21 cellular contexts compared by ENCODE assay signal in genomic region chr6:37840940-37841300, GRCh38. TPM values are rescaled to one million over a fixed set of nuclear protein-coding genes. Genes with fewer than 3 reads are reported as not detected.
DNase-seq lines count a peak whose midpoint lies in the region; ATAC-seq, FAIRE-seq and TF ChIP-seq lines count a peak whose summit lies in the region.
"Had no signal": no experiment of that assay in that cellular context is flagged by ENCODE, and none has a peak within 500 bp of the region (broad histone marks: within the 10 kb centered on the region; RNA-seq: fewer than 3 reads in every experiment).

No MANE protein-coding gene starts in this region.

- no peak for FAIRE-seq in GM12878 (lab: Jason Lieb, UNC)
- FAIRE-seq: pancreas had no signal

- ATAC-seq in HG02981 (IDR thresholded peaks at IDR 0.05; ENCODE audit: unreplicated experiment) (peak; percentile 65), GM12878 (peak; percentile 83)
- ATAC-seq in CD8-positive, alpha-beta T cell: no peak
- ATAC-seq: pancreas had no signal

- H3K36me3 ChIP-seq in GM12878 (ENCODE audit: control insufficient read depth in 2 of 2, insufficient read depth in 2 of 2, low read length in 1 of 2): peaks cover 0 to 11% of the 10 kb centered on the region in 2 experiments; a peak in 2 of 4 replicates
- no peaks in the 10 kb centered on the region for H3K36me3 ChIP-seq in CD8-positive, alpha-beta T cell (ENCODE audit: insufficient read depth, low read length)
- H3K36me3 ChIP-seq: colonic mucosa, pancreas, Peyer's patch had no signal

- no peak for TF ChIP-seq EP300 in GM12878 (IDR thresholded peaks at IDR 0.05; ENCODE audit: borderline replicate concordance in 1 of 2, control insufficient read depth in 1 of 2, low read depth in 2 of 2, low read length in 2 of 2)

- peak; percentile 28 to 57 for DNase-seq in AML-193 (lab: John Stamatoyannopoulos, UW)
- no peak for DNase-seq in Calu3
- no peak for DNase-seq in GM12878 (ENCODE audit: low read depth, low spot score)
- DNase-seq in NCI-H146 (lab: John Stamatoyannopoulos, UW): no peak
- DNase-seq in HuH-7 (ENCODE audit: low spot score): no peak
- DNase-seq in CD8-positive, alpha-beta T cell: no peak
- DNase-seq: activated CD4-positive, alpha-beta T cell treated with anti-CD3 and anti-CD28 coated beads, Interleukin-2, amount 50 U/mL, for 4 hours; aorta; C1 segment of cervical spinal cord; colonic mucosa; foreskin fibroblast; GOT3; hypothalamus; kidney glomerular epithelial cell; MG63; NCI-H2029 treated with DMSO at 0.1 percent for 48 hours; NCI-H526; pancreas; Peyer's patch; stimulated activated CD4-positive, alpha-beta T cell treated with anti-CD3 and anti-CD28 coated beads, Interleukin-4, amount 100 ng/mL, for 4 hours had no signal

- CTCF ChIA-PET in Calu3 (lab: Charles Lee) (no interaction called here), GM12878 (lab: Yijun Ruan, JAX) (interaction anchor here (1.6 to 1.8 kb wide), 2 partner anchors 13 to 18 kb away, joined by 6 to 8 read pairs; no protein-coding TSS in a partner anchor)
- CTCF ChIA-PET in CD8-positive, alpha-beta T cell (lab: Charles Lee): no interaction called here

- no peak overlapping the region for H3K9ac ChIP-seq in GM12878 (ENCODE audit: control insufficient read depth, insufficient read depth, low read length)

- TF ChIP-seq CTCF in Calu3 (IDR thresholded peaks at IDR 0.05; ENCODE audit: unreplicated experiment) (no peak), GM12878 (IDR thresholded peaks at IDR 0.05 in 2 of 3, conservative IDR thresholded peaks at IDR 0.05 in 1 of 3; ENCODE audit: control insufficient read depth in 2 of 3, extremely low read depth in 1 of 3, insufficient read depth in 1 of 3, low read depth in 3 of 3, low read length in 3 of 3) (no peak)
- TF ChIP-seq CTCF in CD8-positive, alpha-beta T cell (IDR thresholded peaks at IDR 0.05): no peak

- peaks cover 11% of the 10 kb centered on the region for H3K36me3 Mint-ChIP-seq in Calu3 (ENCODE audit: insufficient read depth, unreplicated experiment)
- H3K36me3 Mint-ChIP-seq in CD8-positive, alpha-beta T cell: peaks cover 24% of the 10 kb centered on the region

- no peaks in the 10 kb centered on the region for H3K27me3 Mint-ChIP-seq in Calu3 (ENCODE audit: unreplicated experiment)
- H3K27me3 Mint-ChIP-seq in CD8-positive, alpha-beta T cell (ENCODE audit: low read depth): no peaks in the 10 kb centered on the region

- peaks cover 5% of the 10 kb centered on the region for H3K9me3 ChIP-seq in GM12878 (replicated peaks; ENCODE audit: control insufficient read depth, insufficient read depth, low read length)
- no peaks in the 10 kb centered on the region for H3K9me3 ChIP-seq in CD8-positive, alpha-beta T cell (ENCODE audit: low read length)
- H3K9me3 ChIP-seq: colonic mucosa, MG63, pancreas, Peyer's patch had no signal

- RAD21 ChIA-PET in GM12878 (lab: Charles Lee; ENCODE audit: unreplicated experiment): interaction anchor here (1.2 to 1.6 kb wide), 2 partner anchors 18 to 20 kb away, joined by 4 to 6 read pairs; no protein-coding TSS in a partner anchor

- intact Hi-C loops in Calu3 (cut with micrococcal nuclease; ENCODE audit: unreplicated experiment): no loop called here
- intact Hi-C loops in GM12878 (cut with micrococcal nuclease; ENCODE audit: unreplicated experiment): no loop called here
- intact Hi-C loops in CD8-positive, alpha-beta T cell (cut with DNase I, micrococcal nuclease): no loop called here

- TF ChIP-seq RAD21 in GM12878 (IDR thresholded peaks at IDR 0.05; ENCODE audit: insufficient read depth, low read depth, low read length): no peak

- H2AFZ ChIP-seq in GM12878 (ENCODE audit: control insufficient read depth, low read depth, low read length): no peak overlapping the region

- 61% methylated on average over 1 of the region's 1 CpG for WGBS in GM12878 (ENCODE audit: insufficient coverage, insufficient replicate concordance, low lambda C conversion rate, missing lambda C conversion rate)

- H3K4me2 ChIP-seq in GM12878 (ENCODE audit: control insufficient read depth, insufficient read depth): peak overlapping the region; percentile 19; the same call in 1 of the 2 replicates

- H3K4me3 ChIP-seq in GM12878: no peak overlapping the region
- no peak overlapping the region for H3K4me3 ChIP-seq in CD8-positive, alpha-beta T cell (ENCODE audit: low read depth, low read length)
- H3K4me3 ChIP-seq: colonic mucosa, MG63, pancreas, Peyer's patch had no signal

- H3K27ac Mint-ChIP-seq in Calu3 (ENCODE audit: unreplicated experiment): peak overlapping the region; percentile 44
- no peak overlapping the region for H3K27ac Mint-ChIP-seq in CD8-positive, alpha-beta T cell

- in situ Hi-C loops in GM12878 (cut with MboI): no loop called here

- H3K27ac ChIP-seq in GM12878 (ENCODE audit: control insufficient read depth, insufficient read depth): no peak overlapping the region; the same call in 1 of the 2 replicates
- no peak overlapping the region for H3K27ac ChIP-seq in CD8-positive, alpha-beta T cell (ENCODE audit: low read depth, low read length)
- H3K27ac ChIP-seq: colonic mucosa, pancreas, Peyer's patch had no signal

- H3K27me3 ChIP-seq in GM12878 (replicated peaks in 1 of 2; ENCODE audit: control insufficient read depth in 2 of 2, insufficient read depth in 2 of 2, low read length in 1 of 2): no peaks in the 10 kb centered on the region
- H3K27me3 ChIP-seq in CD8-positive, alpha-beta T cell (ENCODE audit: insufficient read depth, low read length): no peaks in the 10 kb centered on the region
- H3K27me3 ChIP-seq: colonic mucosa, MG63, pancreas, Peyer's patch had no signal

- H4K20me1 ChIP-seq in GM12878 (ENCODE audit: control insufficient read depth, insufficient read depth): no peaks in the 10 kb centered on the region

- H3K79me2 ChIP-seq in GM12878 (ENCODE audit: control insufficient read depth, insufficient read depth, low read length): peaks cover 76% of the 10 kb centered on the region

- BruUV-seq in Calu3 (replicated peaks; lab: Mats Ljungman, UMichigan) (no TSS peak), GM12878 (replicated peaks; lab: Mats Ljungman, UMichigan) (no TSS peak)

- SMC1A ChIA-PET in GM12878 (lab: Charles Lee; ENCODE audit: uncharacterized antibody, unreplicated experiment): interaction anchor here (1.5 to 3.2 kb wide), 3 partner anchors 10 to 22 kb away, joined by 5 to 13 read pairs (median 13); no protein-coding TSS in a partner anchor

- peaks cover 42% of the 10 kb centered on the region for H3K4me1 Mint-ChIP-seq in Calu3 (ENCODE audit: low read depth, unreplicated experiment)
- peaks cover 69% of the 10 kb centered on the region for H3K4me1 Mint-ChIP-seq in CD8-positive, alpha-beta T cell (ENCODE audit: low read depth)

- TF ChIP-seq POLR2A in GM12878 (IDR thresholded peaks at IDR 0.05; ENCODE audit: low read depth, low read length): no peak

- H3K9me3 Mint-ChIP-seq in Calu3 (ENCODE audit: low read depth, unreplicated experiment): no peaks in the 10 kb centered on the region
- H3K9me3 Mint-ChIP-seq in CD8-positive, alpha-beta T cell: no peaks in the 10 kb centered on the region

- POLR2A ChIA-PET in GM12878 (lab: Charles Lee): interaction anchor here (1.4 kb wide), 1 partner anchor 10 kb away, joined by 9 read pairs; no protein-coding TSS in a partner anchor
- POLR2A ChIA-PET in CD8-positive, alpha-beta T cell (lab: Charles Lee): interaction anchor here (0.6 to 1.3 kb wide), 3 partner anchors 14 to 246 kb away, joined by 3 to 4 read pairs (median 4); no protein-coding TSS in a partner anchor

- H3K4me1 ChIP-seq in GM12878 (ENCODE audit: control insufficient read depth, insufficient read depth, low read length): peaks cover 15% of the 10 kb centered on the region
- H3K4me1 ChIP-seq in CD8-positive, alpha-beta T cell (ENCODE audit: insufficient read depth, low read length): peaks cover 24% of the 10 kb centered on the region

- H3K4me3 Mint-ChIP-seq in Calu3 (ENCODE audit: low read depth, unreplicated experiment): no peak overlapping the region
- no peak overlapping the region for H3K4me3 Mint-ChIP-seq in CD8-positive, alpha-beta T cell

TF ChIP-seq in GM12878, 131 proteins besides CTCF, POLR2A, EP300 and RAD21 (continues in another document):
- peak; percentile 33 for TF ChIP-seq ATF7 (IDR thresholded peaks at IDR 0.05; ENCODE audit: low read depth)
- TF ChIP-seq ZSCAN29 (IDR thresholded peaks at IDR 0.05): no peak
- TF ChIP-seq FOS (IDR thresholded peaks at IDR 0.05; ENCODE audit: borderline replicate concordance, extremely low read depth, insufficient read length): no peak
- peak; percentile 56; the same call in 1 of the 2 replicates for TF ChIP-seq MTA2 (IDR thresholded peaks at IDR 0.05; ENCODE audit: low read depth)

RNA-seq across cellular contexts. Expression of gene ZFAND3, which starts 21.4 kb away (rescaled TPM):
- 75.0 and 80.5 TPM in 2 replicates for total RNA-seq in Calu3 (2022)
- 26.2 and 26.9 TPM in 2 replicates for total RNA-seq in GM12878 (2013; cell fraction: nucleolus; rRNA removed)
- 8.2 and 10.7 TPM in 2 replicates for total RNA-seq in GM12878 (2014; rRNA removed)
- 18.2 and 19.1 TPM in 2 replicates for total RNA-seq in GM12878 (2014; rRNA removed; fragmentation: Illumina TruSeq; extraction: Trizol)
- total RNA-seq in GM12878 (2021): 34.4 and 38.0 TPM in 2 replicates
- 25.3 TPM for polyA plus RNA-seq in GM12878 (2011; ENCODE audit: low read depth)
- polyA plus RNA-seq in GM12878 (2011; rRNA removed): 16.0 and 17.0 TPM in 2 replicates
- 9.5 and 13.2 TPM in 2 replicates for polyA plus RNA-seq in GM12878 (2011; cell fraction: cytosol; rRNA removed)
- polyA plus RNA-seq in GM12878 (2011; cell fraction: nucleus; rRNA removed): 7.8 and 10.9 TPM in 2 replicates
- 50.6 and 56.3 TPM in 2 replicates for polyA plus RNA-seq in GM12878 (2012)
- polyA plus RNA-seq in GM12878 (2014; fragmentation: Illumina TruSeq; extraction: Trizol): 29.1 and 34.3 TPM in 2 replicates
- 1 to 10 TPM in 1 of 2 experiments, under 1 TPM in 1; 0.90 to 1.8 TPM for polyA plus RNA-seq in GM12878 (2014; fragmentation: Nextera tagmentation; extraction: Ambion mirVana)
- polyA plus RNA-seq in GM12878 (2014; rRNA removed): 16.9 and 17.2 TPM in 2 replicates
- polyA plus RNA-seq in GM12878 (2016; fragmentation: Nextera tagmentation; extraction: Ambion mirVana): 10 to 100 TPM in 1 of 2 experiments, 1 to 10 TPM in 1; 5.3 to 15.7 TPM
- polyA minus RNA-seq in GM12878 (2011; rRNA and poly(A)+ RNA removed): 10.6 and 11.9 TPM in 2 replicates
- 13.6 and 16.2 TPM in 2 replicates for polyA minus RNA-seq in GM12878 (2011; cell fraction: cytosol; rRNA and poly(A)+ RNA removed)
- 10.0 and 25.9 TPM in 2 replicates for polyA minus RNA-seq in GM12878 (2011; cell fraction: nucleus; rRNA and poly(A)+ RNA removed)
- 10 to 100 TPM; 28.4 to 29.9 TPM for total RNA-seq in CD8-positive, alpha-beta T cell

Comparison
In these comparisons a context has a peak if more than half of its experiments do, and no peak if none do; other contexts are left out.
1. DNase-seq: peak in AML-193 (2 of 2); none in Calu3 (single experiment), GM12878 (single experiment), NCI-H146 (single experiment), HuH-7 (single experiment) and CD8-positive, alpha-beta T cell (0 of 7).